1 cellular context compared by ENCODE assay signal in the genomic region with DNA sequence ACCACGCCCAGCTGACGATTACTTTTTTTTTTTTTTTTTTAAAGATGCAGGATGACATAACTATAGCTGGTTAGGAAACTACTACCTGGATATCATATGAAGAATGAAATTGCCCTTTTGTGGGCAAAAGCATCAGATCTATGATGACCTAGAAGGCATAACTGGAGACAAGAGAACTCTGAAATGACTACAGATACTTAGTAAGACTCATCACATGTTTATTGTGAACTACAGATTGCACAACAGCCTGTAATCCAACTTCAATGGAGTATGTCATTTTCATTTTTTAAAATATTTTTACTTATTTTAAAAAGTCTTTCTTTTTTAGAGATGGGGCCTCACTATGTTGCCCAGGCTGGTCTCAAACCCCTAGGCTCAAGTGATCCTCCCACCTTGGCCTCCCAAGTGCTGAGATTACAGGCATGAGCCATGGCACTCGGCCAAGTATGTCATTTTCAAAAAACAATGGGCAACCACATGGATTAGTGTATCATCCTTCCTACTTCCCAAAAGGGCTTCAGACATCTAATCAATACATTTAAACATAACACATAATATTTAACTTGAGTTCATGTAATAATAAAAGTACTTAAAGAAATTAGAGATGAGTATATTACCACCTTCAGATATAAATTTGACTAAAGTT.
TF ChIP-seq lines count a peak whose summit lies in the region.

No MANE protein-coding gene starts in this region.

TF ChIP-seq in HepG2, 621 proteins besides CTCF, POLR2A, EP300 and RAD21:
- peak; percentile 39; the same call in 1 of the 2 replicates for TF ChIP-seq CEBPB (IDR thresholded peaks at IDR 0.05; ENCODE audit: borderline replicate concordance, low read depth, low read length)
- TF ChIP-seq SKI (IDR thresholded peaks at IDR 0.05; ENCODE audit: partially characterized antibody), result no peak
